Comparison of ENCODE assay signal across 1 cellular context in the genomic region with DNA sequence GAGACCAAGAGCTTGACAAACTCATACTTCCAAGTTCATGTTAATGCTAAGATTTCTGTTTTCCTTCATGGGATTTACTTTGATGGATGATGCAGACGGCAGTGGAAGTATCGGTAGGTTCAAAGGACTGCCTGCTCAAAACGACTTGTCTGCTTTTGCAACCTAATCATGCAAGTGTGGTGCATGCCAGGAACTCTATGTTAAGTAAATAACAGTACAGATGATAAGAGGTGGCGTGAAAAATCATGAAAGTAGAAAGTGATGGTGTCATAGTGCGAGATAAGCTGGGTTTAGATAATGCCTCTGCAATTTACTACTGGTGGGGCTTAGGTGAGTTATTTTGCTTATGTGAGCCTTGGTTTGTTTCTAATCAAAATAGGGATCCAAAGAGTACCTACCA.
TF ChIP-seq lines count a peak whose summit lies in the region.

No MANE protein-coding gene starts in this region.

TF ChIP-seq in HepG2, 621 proteins besides CTCF, POLR2A, EP300 and RAD21 (continued from another document and continues in another):
- TF ChIP-seq, protein P1, sequence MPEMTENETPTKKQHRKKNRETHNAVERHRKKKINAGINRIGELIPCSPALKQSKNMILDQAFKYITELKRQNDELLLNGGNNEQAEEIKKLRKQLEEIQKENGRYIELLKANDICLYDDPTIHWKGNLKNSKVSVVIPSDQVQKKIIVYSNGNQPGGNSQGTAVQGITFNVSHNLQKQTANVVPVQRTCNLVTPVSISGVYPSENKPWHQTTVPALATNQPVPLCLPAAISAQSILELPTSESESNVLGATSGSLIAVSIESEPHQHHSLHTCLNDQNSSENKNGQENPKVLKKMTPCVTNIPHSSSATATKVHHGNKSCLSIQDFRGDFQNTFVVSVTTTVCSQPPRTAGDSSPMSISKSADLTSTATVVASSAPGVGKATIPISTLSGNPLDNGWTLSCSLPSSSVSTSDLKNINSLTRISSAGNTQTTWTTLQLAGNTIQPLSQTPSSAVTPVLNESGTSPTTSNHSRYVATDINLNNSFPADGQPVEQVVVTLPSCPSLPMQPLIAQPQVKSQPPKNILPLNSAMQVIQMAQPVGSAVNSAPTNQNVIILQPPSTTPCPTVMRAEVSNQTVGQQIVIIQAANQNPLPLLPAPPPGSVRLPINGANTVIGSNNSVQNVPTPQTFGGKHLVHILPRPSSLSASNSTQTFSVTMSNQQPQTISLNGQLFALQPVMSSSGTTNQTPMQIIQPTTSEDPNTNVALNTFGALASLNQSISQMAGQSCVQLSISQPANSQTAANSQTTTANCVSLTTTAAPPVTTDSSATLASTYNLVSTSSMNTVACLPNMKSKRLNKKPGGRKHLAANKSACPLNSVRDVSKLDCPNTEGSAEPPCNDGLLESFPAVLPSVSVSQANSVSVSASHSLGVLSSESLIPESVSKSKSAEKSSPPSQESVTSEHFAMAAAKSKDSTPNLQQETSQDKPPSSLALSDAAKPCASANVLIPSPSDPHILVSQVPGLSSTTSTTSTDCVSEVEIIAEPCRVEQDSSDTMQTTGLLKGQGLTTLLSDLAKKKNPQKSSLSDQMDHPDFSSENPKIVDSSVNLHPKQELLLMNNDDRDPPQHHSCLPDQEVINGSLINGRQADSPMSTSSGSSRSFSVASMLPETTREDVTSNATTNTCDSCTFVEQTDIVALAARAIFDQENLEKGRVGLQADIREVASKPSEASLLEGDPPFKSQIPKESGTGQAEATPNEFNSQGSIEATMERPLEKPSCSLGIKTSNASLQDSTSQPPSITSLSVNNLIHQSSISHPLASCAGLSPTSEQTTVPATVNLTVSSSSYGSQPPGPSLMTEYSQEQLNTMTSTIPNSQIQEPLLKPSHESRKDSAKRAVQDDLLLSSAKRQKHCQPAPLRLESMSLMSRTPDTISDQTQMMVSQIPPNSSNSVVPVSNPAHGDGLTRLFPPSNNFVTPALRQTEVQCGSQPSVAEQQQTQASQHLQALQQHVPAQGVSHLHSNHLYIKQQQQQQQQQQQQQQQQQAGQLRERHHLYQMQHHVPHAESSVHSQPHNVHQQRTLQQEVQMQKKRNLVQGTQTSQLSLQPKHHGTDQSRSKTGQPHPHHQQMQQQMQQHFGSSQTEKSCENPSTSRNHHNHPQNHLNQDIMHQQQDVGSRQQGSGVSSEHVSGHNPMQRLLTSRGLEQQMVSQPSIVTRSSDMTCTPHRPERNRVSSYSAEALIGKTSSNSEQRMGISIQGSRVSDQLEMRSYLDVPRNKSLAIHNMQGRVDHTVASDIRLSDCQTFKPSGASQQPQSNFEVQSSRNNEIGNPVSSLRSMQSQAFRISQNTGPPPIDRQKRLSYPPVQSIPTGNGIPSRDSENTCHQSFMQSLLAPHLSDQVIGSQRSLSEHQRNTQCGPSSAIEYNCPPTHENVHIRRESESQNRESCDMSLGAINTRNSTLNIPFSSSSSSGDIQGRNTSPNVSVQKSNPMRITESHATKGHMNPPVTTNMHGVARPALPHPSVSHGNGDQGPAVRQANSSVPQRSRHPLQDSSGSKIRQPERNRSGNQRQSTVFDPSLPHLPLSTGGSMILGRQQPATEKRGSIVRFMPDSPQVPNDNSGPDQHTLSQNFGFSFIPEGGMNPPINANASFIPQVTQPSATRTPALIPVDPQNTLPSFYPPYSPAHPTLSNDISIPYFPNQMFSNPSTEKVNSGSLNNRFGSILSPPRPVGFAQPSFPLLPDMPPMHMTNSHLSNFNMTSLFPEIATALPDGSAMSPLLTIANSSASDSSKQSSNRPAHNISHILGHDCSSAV (CRISPR knock-in tag; IDR thresholded peaks at IDR 0.05; ENCODE audit: borderline replicate concordance) = no peak
- TF ChIP-seq MYC (CRISPR knock-in tag; IDR thresholded peaks at IDR 0.05; ENCODE audit: borderline replicate concordance) = no peak
- TF ChIP-seq ZNF614 (CRISPR knock-in tag; IDR thresholded peaks at IDR 0.05; ENCODE audit: borderline replicate concordance) = no peak
- TF ChIP-seq SIN3A (IDR thresholded peaks at IDR 0.05; ENCODE audit: borderline replicate concordance, low read depth, low read length) = no peak
- TF ChIP-seq ZNF552 (CRISPR knock-in tag; IDR thresholded peaks at IDR 0.05; ENCODE audit: borderline replicate concordance) = no peak
- 0 out of 2 replicates have a peak, but pooled peaks have one; percentile 54 for TF ChIP-seq HOXA5 (CRISPR knock-in tag; IDR thresholded peaks at IDR 0.05)
- TF ChIP-seq HES4 (CRISPR knock-in tag; IDR thresholded peaks at IDR 0.05; ENCODE audit: borderline replicate concordance) = no peak
- TF ChIP-seq CC2D1A (CRISPR knock-in tag; IDR thresholded peaks at IDR 0.05) = no peak
- no peak for TF ChIP-seq ZEB1 (IDR thresholded peaks at IDR 0.05; ENCODE audit: insufficient replicate concordance, low read depth)
- no peak for TF ChIP-seq JUND (CRISPR knock-in tag; IDR thresholded peaks at IDR 0.05)
- TF ChIP-seq ZNF337 (CRISPR knock-in tag; IDR thresholded peaks at IDR 0.05; ENCODE audit: borderline replicate concordance, low read depth) = no peak
- TF ChIP-seq SP2 (CRISPR knock-in tag; IDR thresholded peaks at IDR 0.05) = no peak
- TF ChIP-seq, protein P2, sequence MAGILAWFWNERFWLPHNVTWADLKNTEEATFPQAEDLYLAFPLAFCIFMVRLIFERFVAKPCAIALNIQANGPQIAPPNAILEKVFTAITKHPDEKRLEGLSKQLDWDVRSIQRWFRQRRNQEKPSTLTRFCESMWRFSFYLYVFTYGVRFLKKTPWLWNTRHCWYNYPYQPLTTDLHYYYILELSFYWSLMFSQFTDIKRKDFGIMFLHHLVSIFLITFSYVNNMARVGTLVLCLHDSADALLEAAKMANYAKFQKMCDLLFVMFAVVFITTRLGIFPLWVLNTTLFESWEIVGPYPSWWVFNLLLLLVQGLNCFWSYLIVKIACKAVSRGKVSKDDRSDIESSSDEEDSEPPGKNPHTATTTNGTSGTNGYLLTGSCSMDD (CRISPR knock-in tag; IDR thresholded peaks at IDR 0.05) = no peak
- TF ChIP-seq, protein P3, sequence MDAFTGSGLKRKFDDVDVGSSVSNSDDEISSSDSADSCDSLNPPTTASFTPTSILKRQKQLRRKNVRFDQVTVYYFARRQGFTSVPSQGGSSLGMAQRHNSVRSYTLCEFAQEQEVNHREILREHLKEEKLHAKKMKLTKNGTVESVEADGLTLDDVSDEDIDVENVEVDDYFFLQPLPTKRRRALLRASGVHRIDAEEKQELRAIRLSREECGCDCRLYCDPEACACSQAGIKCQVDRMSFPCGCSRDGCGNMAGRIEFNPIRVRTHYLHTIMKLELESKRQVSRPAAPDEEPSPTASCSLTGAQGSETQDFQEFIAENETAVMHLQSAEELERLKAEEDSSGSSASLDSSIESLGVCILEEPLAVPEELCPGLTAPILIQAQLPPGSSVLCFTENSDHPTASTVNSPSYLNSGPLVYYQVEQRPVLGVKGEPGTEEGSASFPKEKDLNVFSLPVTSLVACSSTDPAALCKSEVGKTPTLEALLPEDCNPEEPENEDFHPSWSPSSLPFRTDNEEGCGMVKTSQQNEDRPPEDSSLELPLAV (CRISPR knock-in tag; conservative IDR thresholded peaks at IDR 0.05; ENCODE audit: low read depth) = no peak
- no peak for TF ChIP-seq ZFYVE20 (CRISPR knock-in tag; IDR thresholded peaks at IDR 0.05; ENCODE audit: borderline replicate concordance, low read depth)
- no peak for TF ChIP-seq MED8 (CRISPR knock-in tag; IDR thresholded peaks at IDR 0.05; ENCODE audit: insufficient replicate concordance)
- TF ChIP-seq HDAC6 (IDR thresholded peaks at IDR 0.05; ENCODE audit: low read depth, low read length) = no peak
- TF ChIP-seq ZNF549 (CRISPR knock-in tag; IDR thresholded peaks at IDR 0.05) = no peak
- TF ChIP-seq RFX1 (IDR thresholded peaks at IDR 0.05) = no peak
- TF ChIP-seq, protein P4, sequence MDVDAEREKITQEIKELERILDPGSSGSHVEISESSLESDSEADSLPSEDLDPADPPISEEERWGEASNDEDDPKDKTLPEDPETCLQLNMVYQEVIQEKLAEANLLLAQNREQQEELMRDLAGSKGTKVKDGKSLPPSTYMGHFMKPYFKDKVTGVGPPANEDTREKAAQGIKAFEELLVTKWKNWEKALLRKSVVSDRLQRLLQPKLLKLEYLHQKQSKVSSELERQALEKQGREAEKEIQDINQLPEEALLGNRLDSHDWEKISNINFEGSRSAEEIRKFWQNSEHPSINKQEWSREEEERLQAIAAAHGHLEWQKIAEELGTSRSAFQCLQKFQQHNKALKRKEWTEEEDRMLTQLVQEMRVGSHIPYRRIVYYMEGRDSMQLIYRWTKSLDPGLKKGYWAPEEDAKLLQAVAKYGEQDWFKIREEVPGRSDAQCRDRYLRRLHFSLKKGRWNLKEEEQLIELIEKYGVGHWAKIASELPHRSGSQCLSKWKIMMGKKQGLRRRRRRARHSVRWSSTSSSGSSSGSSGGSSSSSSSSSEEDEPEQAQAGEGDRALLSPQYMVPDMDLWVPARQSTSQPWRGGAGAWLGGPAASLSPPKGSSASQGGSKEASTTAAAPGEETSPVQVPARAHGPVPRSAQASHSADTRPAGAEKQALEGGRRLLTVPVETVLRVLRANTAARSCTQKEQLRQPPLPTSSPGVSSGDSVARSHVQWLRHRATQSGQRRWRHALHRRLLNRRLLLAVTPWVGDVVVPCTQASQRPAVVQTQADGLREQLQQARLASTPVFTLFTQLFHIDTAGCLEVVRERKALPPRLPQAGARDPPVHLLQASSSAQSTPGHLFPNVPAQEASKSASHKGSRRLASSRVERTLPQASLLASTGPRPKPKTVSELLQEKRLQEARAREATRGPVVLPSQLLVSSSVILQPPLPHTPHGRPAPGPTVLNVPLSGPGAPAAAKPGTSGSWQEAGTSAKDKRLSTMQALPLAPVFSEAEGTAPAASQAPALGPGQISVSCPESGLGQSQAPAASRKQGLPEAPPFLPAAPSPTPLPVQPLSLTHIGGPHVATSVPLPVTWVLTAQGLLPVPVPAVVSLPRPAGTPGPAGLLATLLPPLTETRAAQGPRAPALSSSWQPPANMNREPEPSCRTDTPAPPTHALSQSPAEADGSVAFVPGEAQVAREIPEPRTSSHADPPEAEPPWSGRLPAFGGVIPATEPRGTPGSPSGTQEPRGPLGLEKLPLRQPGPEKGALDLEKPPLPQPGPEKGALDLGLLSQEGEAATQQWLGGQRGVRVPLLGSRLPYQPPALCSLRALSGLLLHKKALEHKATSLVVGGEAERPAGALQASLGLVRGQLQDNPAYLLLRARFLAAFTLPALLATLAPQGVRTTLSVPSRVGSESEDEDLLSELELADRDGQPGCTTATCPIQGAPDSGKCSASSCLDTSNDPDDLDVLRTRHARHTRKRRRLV (CRISPR knock-in tag; IDR thresholded peaks at IDR 0.05) = no peak
- TF ChIP-seq SRY (CRISPR knock-in tag; IDR thresholded peaks at IDR 0.05) = no peak
- TF ChIP-seq ATF7-NPFF (CRISPR knock-in tag; IDR thresholded peaks at IDR 0.05; ENCODE audit: low read depth) = no peak
- TF ChIP-seq ZNF766 (CRISPR knock-in tag; IDR thresholded peaks at IDR 0.05; ENCODE audit: borderline replicate concordance) = no peak
- no peak for TF ChIP-seq ZNF10 (CRISPR knock-in tag; IDR thresholded peaks at IDR 0.05; ENCODE audit: borderline replicate concordance, low read depth)
- TF ChIP-seq, protein P5, sequence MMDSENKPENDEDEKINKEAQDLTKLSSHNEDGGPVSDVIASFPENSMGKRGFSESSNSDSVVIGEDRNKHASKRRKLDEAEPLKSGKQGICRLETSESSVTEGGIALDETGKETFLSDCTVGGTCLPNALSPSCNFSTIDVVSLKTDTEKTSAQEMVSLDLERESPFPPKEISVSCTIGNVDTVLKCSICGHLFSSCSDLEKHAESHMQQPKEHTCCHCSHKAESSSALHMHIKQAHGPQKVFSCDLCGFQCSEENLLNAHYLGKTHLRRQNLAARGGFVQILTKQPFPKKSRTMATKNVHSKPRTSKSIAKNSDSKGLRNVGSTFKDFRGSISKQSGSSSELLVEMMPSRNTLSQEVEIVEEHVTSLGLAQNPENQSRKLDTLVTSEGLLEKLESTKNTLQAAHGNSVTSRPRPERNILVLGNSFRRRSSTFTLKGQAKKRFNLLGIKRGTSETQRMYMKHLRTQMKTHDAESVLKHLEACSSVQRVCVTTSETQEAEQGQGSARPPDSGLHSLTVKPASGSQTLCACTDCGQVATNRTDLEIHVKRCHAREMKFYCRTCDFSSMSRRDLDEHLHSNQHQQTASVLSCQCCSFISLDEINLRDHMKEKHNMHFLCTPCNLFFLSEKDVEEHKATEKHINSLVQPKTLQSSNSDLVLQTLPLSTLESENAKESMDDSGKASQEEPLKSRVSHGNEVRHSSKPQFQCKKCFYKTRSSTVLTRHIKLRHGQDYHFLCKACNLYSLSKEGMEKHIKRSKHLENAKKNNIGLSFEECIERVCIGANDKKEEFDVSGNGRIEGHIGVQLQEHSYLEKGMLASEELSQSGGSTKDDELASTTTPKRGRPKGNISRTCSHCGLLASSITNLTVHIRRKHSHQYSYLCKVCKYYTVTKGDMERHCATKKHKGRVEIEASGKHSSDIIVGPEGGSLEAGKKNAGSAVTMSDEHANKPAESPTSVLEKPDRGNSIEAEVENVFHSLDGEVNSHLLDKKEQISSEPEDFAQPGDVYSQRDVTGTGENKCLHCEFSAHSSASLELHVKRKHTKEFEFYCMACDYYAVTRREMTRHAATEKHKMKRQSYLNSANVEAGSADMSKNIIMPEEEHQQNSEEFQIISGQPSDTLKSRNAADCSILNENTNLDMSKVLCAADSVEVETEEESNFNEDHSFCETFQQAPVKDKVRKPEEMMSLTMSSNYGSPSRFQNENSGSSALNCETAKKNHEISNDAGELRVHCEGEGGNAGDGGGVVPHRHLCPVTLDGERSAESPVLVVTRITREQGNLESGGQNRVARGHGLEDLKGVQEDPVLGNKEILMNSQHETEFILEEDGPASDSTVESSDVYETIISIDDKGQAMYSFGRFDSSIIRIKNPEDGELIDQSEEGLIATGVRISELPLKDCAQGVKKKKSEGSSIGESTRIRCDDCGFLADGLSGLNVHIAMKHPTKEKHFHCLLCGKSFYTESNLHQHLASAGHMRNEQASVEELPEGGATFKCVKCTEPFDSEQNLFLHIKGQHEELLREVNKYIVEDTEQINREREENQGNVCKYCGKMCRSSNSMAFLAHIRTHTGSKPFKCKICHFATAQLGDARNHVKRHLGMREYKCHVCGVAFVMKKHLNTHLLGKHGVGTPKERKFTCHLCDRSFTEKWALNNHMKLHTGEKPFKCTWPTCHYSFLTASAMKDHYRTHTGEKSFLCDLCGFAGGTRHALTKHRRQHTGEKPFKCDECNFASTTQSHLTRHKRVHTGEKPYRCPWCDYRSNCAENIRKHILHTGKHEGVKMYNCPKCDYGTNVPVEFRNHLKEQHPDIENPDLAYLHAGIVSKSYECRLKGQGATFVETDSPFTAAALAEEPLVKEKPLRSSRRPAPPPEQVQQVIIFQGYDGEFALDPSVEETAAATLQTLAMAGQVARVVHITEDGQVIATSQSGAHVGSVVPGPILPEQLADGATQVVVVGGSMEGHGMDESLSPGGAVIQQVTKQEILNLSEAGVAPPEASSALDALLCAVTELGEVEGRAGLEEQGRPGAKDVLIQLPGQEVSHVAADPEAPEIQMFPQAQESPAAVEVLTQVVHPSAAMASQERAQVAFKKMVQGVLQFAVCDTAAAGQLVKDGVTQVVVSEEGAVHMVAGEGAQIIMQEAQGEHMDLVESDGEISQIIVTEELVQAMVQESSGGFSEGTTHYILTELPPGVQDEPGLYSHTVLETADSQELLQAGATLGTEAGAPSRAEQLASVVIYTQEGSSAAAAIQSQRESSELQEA (CRISPR knock-in tag; IDR thresholded peaks at IDR 0.05; ENCODE audit: not compliant biosample characterization) = no peak
